28 cellular contexts compared by ENCODE assay signal in genomic region chr2:114922076-114922475, GRCh38.
"Had no signal": no experiment of that assay in that cellular context is flagged by ENCODE, and none has a peak within 500 bp of the region (broad histone marks: within the 10 kb centered on the region; RNA-seq: fewer than 3 reads in every experiment).

No MANE protein-coding gene starts in this region.

- H3K27me3 Mint-ChIP-seq: stimulated activated memory B cell treated with anti-CD40 and anti-IgM and Interleukin-4, amounts not matched to agents 10 μg/mL and 1 μg/mL and 100 μg/mL, for 72 hours; stimulated activated naive B cell treated with anti-CD40 and anti-IgM and Interleukin-4, amounts not matched to agents 10 μg/mL and 1 μg/mL and 100 μg/mL, for 72 hours; stimulated activated naive CD8-positive, alpha-beta T cell treated with anti-CD3 and anti-CD28 coated beads, Interleukin-15, amount 100 ng/mL, for 72 hours; stimulated activated naive CD8-positive, alpha-beta T cell treated with anti-CD3 and anti-CD28 coated beads, Interleukin-15, Interleukin-2, amounts not matched to agents 100 ng/mL and 50 ng/mL, for 24 hours had no signal

- H3K27me3 ChIP-seq: stomach, suprapubic skin, testis, thyroid gland, tibial artery, tibial nerve, transverse colon, upper lobe of left lung, upper lobe of right lung, uterus, vagina had no signal

- H3K36me3 ChIP-seq: stomach, suprapubic skin, thoracic aorta, thyroid gland, tibial artery, tibial nerve, transverse colon, upper lobe of left lung, upper lobe of right lung, uterus, vagina had no signal

- DNase-seq: stimulated activated CD4-positive, alpha-beta T cell treated with anti-CD3 and anti-CD28 coated beads, Interleukin-2, amount 100 ng/mL, for 48 hours; stimulated activated CD4-positive, alpha-beta T cell treated with anti-CD3 and anti-CD28 coated beads, Interleukin-4, amount 100 ng/mL, for 1 hour; stimulated activated CD4-positive, alpha-beta T cell treated with anti-CD3 and anti-CD28 coated beads, Interleukin-4, amount 100 ng/mL, for 24 hours; stimulated activated CD4-positive, alpha-beta T cell treated with anti-CD3 and anti-CD28 coated beads, Interleukin-4, amount 100 ng/mL, for 4 hours; stimulated activated CD8-positive, alpha-beta memory T cell treated with anti-CD3 and anti-CD28 coated beads, Interleukin-4, amount 100 ng/mL, for 48 hours; stimulated activated naive B cell treated with anti-CD40 and anti-IgM and Interleukin-4, amounts not matched to agents 10 μg/mL and 1 μg/mL and 100 μg/mL, for 72 hours; stimulated activated naive CD4-positive, alpha-beta T cell; stimulated activated naive CD4-positive, alpha-beta T cell treated with Interleukin-2 at 50 U/mL for 16 hours; stimulated activated naive CD8-positive, alpha-beta T cell treated with anti-CD3 and anti-CD28 coated beads, Interleukin-15, amount 100 ng/mL, for 72 hours; stimulated activated naive CD8-positive, alpha-beta T cell treated with anti-CD3 and anti-CD28 coated beads, Interleukin-15, Interleukin-2, amounts not matched to agents 100 U/mL and 50 U/mL, for 24 hours; stomach; substantia nigra; testis; thyroid gland; tibial artery; transverse colon; trophoblast cell; upper lobe of left lung; upper lobe of right lung; uterus had no signal

- H3K9me3 Mint-ChIP-seq: stimulated activated naive CD8-positive, alpha-beta T cell treated with anti-CD3 and anti-CD28 coated beads, Interleukin-15, amount 100 ng/mL, for 72 hours; type B pancreatic cell had no signal

- H3K27ac Mint-ChIP-seq: stimulated activated effector memory CD8-positive, alpha-beta T cell treated with anti-CD3 and anti-CD28 coated beads, Interleukin-12 subunit alpha, Interleukin-12 subunit beta, amount 100 ng/mL, for 72 hours; stimulated activated memory B cell treated with anti-CD40 and anti-IgM and Interleukin-4, amounts not matched to agents 10 μg/mL and 1 μg/mL and 100 μg/mL, for 72 hours; stimulated activated naive B cell treated with anti-CD40 and anti-IgM and Interleukin-4, amounts not matched to agents 10 μg/mL and 1 μg/mL and 100 μg/mL, for 72 hours; stimulated activated naive CD8-positive, alpha-beta T cell treated with anti-CD3 and anti-CD28 coated beads, Interleukin-15, amount 100 ng/mL, for 72 hours; stimulated activated naive CD8-positive, alpha-beta T cell treated with anti-CD3 and anti-CD28 coated beads, Interleukin-15, Interleukin-2, amounts not matched to agents 100 ng/mL and 50 ng/mL, for 24 hours; type B pancreatic cell had no signal

- H3K4me1 ChIP-seq: stomach, suprapubic skin, thyroid gland, tibial artery, tibial nerve, transverse colon, upper lobe of left lung, upper lobe of right lung, uterus, vagina had no signal

- H3K9me3 ChIP-seq: suprapubic skin, testis, thoracic aorta, thyroid gland, tibial artery, transverse colon, upper lobe of left lung, upper lobe of right lung, uterus, vagina had no signal

- H3K4me3 ChIP-seq: stomach, suprapubic skin, testis, thoracic aorta, thyroid gland, tibial artery, tibial nerve, transverse colon, upper lobe of left lung, upper lobe of right lung, uterus, vagina had no signal

- ATAC-seq: stimulated activated effector memory CD8-positive, alpha-beta T cell treated with anti-CD3 and anti-CD28 coated beads, Interleukin-12 subunit alpha, Interleukin-12 subunit beta, amount 100 ng/mL, for 72 hours; stimulated activated memory B cell treated with anti-CD40 and anti-IgM and Interleukin-4, amounts not matched to agents 10 μg/mL and 1 μg/mL and 100 μg/mL, for 72 hours; stimulated activated naive B cell treated with anti-CD40 and anti-IgM and Interleukin-4, amounts not matched to agents 10 μg/mL and 1 μg/mL and 100 μg/mL, for 72 hours; stimulated activated naive CD8-positive, alpha-beta T cell treated with anti-CD3 and anti-CD28 coated beads, Interleukin-15, amount 100 ng/mL, for 72 hours; stimulated activated naive CD8-positive, alpha-beta T cell treated with anti-CD3 and anti-CD28 coated beads, Interleukin-15, Interleukin-2, amounts not matched to agents 100 U/mL and 50 U/mL, for 24 hours; upper lobe of right lung had no signal

- H3K4me3 Mint-ChIP-seq: stimulated activated effector memory CD8-positive, alpha-beta T cell treated with anti-CD3 and anti-CD28 coated beads, Interleukin-12 subunit alpha, Interleukin-12 subunit beta, amount 100 ng/mL, for 72 hours; stimulated activated memory B cell treated with anti-CD40 and anti-IgM and Interleukin-4, amounts not matched to agents 10 μg/mL and 1 μg/mL and 100 μg/mL, for 72 hours; stimulated activated naive B cell treated with anti-CD40 and anti-IgM and Interleukin-4, amounts not matched to agents 10 μg/mL and 1 μg/mL and 100 μg/mL, for 72 hours; stimulated activated naive CD8-positive, alpha-beta T cell treated with anti-CD3 and anti-CD28 coated beads, Interleukin-15, amount 100 ng/mL, for 72 hours; stimulated activated naive CD8-positive, alpha-beta T cell treated with anti-CD3 and anti-CD28 coated beads, Interleukin-15, Interleukin-2, amounts not matched to agents 100 ng/mL and 50 ng/mL, for 24 hours; type B pancreatic cell had no signal

- H3K27ac ChIP-seq: stomach, suprapubic skin, testis, thoracic aorta, thyroid gland, tibial artery, tibial nerve, transverse colon, upper lobe of left lung, upper lobe of right lung, uterus, vagina had no signal

- H3K36me3 Mint-ChIP-seq: stimulated activated effector memory CD8-positive, alpha-beta T cell treated with anti-CD3 and anti-CD28 coated beads, Interleukin-12 subunit alpha, Interleukin-12 subunit beta, amount 100 ng/mL, for 72 hours; stimulated activated memory B cell treated with anti-CD40 and anti-IgM and Interleukin-4, amounts not matched to agents 10 μg/mL and 1 μg/mL and 100 μg/mL, for 72 hours; stimulated activated naive B cell treated with anti-CD40 and anti-IgM and Interleukin-4, amounts not matched to agents 10 μg/mL and 1 μg/mL and 100 μg/mL, for 72 hours; type B pancreatic cell had no signal

- H3K4me1 Mint-ChIP-seq: stimulated activated effector memory CD8-positive, alpha-beta T cell treated with anti-CD3 and anti-CD28 coated beads, Interleukin-12 subunit alpha, Interleukin-12 subunit beta, amount 100 ng/mL, for 72 hours; stimulated activated memory B cell treated with anti-CD40 and anti-IgM and Interleukin-4, amounts not matched to agents 10 μg/mL and 1 μg/mL and 100 μg/mL, for 72 hours; stimulated activated naive B cell treated with anti-CD40 and anti-IgM and Interleukin-4, amounts not matched to agents 10 μg/mL and 1 μg/mL and 100 μg/mL, for 72 hours; stimulated activated naive CD8-positive, alpha-beta T cell treated with anti-CD3 and anti-CD28 coated beads, Interleukin-15, amount 100 ng/mL, for 72 hours had no signal
